In the genomic region with DNA sequence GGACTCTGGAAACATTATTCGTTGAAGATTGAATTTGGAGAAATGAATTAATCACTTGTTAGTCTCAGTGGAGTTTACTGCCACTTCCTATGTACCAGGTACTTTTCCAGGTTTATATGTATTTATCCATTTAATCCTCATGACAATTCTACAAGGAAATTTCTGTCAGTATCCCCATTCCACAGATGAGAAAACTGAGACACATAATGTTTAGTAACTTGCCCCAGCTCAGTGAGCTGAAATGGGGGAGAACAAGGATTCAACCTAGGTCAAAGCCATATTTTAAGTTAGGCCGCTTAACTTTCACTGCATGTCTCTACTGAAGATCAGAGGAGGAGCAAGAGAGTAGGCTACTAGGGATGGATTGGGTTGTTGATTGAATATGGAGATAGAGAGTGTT, we compare ENCODE assay signal across 5 cellular contexts.
"Had no signal": no experiment of that assay in that cellular context is flagged by ENCODE, and none has a peak within 500 bp of the region (broad histone marks: within the 10 kb centered on the region; RNA-seq: fewer than 3 reads in every experiment).

No MANE protein-coding gene starts in this region.

- H3K4me3 ChIP-seq: GM23338 had no signal

- H3K27ac Mint-ChIP-seq: GM23338, H9 had no signal

- ATAC-seq: GM23338 had no signal

- H2AFZ ChIP-seq: GM23338 had no signal

- H3K27ac ChIP-seq: HL-60 had no signal

- H3K9me3 Mint-ChIP-seq: GM23338, H9 had no signal

- H3K4me2 ChIP-seq: GM23338 had no signal

- H3K4me3 Mint-ChIP-seq: GM23338, H9 had no signal

- DNase-seq: H9, IMR-90, KBM-7 had no signal
